Comparison of ENCODE assay signal across 8 cellular contexts in the genomic region with DNA sequence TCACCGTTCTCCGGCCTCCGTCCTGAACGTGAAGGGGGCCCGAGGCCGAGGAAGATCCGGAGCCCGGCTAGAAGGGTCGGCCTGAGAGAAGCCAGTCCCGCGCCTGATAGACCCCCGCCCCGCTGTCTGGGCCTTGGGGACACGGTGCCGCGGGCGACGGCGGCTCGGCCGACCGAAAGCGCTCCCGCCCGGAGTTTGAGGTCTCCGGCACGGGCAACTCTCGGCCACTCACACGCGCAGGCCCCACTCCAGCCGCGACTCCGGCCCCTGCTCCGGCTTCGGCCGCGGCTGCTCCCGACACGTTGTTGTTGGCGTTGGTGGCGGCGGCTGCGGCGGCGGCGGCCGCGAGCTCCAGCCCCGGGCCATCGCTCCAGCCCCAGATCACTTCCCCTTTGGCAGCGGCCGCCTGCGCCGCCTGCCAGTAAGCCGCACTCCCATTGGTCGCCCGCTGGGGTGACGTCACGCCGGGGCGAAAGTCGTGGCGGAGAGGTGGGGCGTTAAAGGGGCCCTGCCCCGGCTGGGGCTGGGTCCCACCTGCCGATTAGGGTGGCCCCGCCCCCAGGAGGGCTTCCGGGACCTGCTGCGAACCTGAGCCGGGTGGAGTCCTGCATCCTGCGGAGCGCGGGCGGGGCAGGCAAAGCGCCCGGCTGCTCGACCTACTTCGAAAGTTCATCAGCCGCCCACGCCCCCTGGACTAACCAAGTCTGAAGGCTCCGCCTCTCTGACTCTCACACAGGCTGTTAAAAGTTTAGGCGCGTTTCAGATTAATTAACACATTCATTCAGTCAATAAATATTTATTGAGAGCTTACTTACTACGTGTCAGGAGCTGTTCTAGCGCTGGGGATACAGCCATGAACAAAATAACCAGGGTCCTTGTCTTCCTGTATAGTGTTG. TPM values are rescaled to one million over a fixed set of nuclear protein-coding genes. Genes with fewer than 3 reads are reported as not detected.
DNase-seq lines count a peak whose midpoint lies in the region; TF ChIP-seq lines count a peak whose summit lies in the region.

A gene with protein sequence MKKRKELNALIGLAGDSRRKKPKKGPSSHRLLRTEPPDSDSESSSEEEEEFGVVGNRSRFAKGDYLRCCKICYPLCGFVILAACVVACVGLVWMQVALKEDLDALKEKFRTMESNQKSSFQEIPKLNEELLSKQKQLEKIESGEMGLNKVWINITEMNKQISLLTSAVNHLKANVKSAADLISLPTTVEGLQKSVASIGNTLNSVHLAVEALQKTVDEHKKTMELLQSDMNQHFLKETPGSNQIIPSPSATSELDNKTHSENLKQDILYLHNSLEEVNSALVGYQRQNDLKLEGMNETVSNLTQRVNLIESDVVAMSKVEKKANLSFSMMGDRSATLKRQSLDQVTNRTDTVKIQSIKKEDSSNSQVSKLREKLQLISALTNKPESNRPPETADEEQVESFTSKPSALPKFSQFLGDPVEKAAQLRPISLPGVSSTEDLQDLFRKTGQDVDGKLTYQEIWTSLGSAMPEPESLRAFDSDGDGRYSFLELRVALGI (minus strand): TSS at position 388 of the 896 bp plus-strand sequence. CDS start 1,027 bp downstream, outside the sequence.

- peak within 1 kb of the TSS; percentile 81 for H3K4me2 ChIP-seq in neuronal stem cell (ENCODE audit: insufficient read depth, low read length, poor library complexity, severe bottlenecking)

- peaks cover 2 to 33% of the 10 kb centered on the region in 2 donors for H3K36me3 ChIP-seq in neuronal stem cell (replicated peaks in 1 of 2; ENCODE audit: control insufficient read depth in 2 of 2, insufficient read depth in 2 of 2, low read length in 2 of 2)

- H3K4ac ChIP-seq in neuronal stem cell (ENCODE audit: low read length), result no peak within 1 kb of the TSS

- peaks cover 0 to 13% (median 0%) of the 10 kb centered on the region in 3 experiments for H3K27me3 ChIP-seq in neuronal stem cell (ENCODE audit: control insufficient read depth in 3 of 3, insufficient read depth in 3 of 3, low read depth in 1 of 3, low read length in 3 of 3)

- no CpG with 5 or more reads among the region's 85 CpGs for WGBS in neuronal stem cell (ENCODE audit: extremely low coverage in 2 of 2, insufficient read length in 2 of 2, insufficient replicate concordance in 1 of 2), 2 donors

- H3K4me3 Mint-ChIP-seq in activated naive CD4-positive, alpha-beta T cell treated with anti-CD3 and anti-CD28 coated beads for 36 hours, result peak within 1 kb of the TSS; percentile 92

- no peaks in the 10 kb centered on the region for H3K9me3 Mint-ChIP-seq in activated naive CD4-positive, alpha-beta T cell treated with anti-CD3 and anti-CD28 coated beads for 36 hours

- in situ Hi-C loops in SK-MEL-5 (cut with HindIII; ENCODE audit: low pct_unique_long_range_greater_than_20kb, low sequenced_read_pairs), result no loop called here

- peak within 1 kb of the TSS; percentile 94 for H3K14ac ChIP-seq in neuronal stem cell (ENCODE audit: low read length)

- H2AK5ac ChIP-seq in neuronal stem cell (ENCODE audit: low read depth, low read length), result peak within 1 kb of the TSS; percentile 83

- peaks cover 16% of the 10 kb centered on the region for H3K36me3 Mint-ChIP-seq in activated naive CD4-positive, alpha-beta T cell treated with anti-CD3 and anti-CD28 coated beads for 36 hours (ENCODE audit: low read depth)

- peaks cover 37% of the 10 kb centered on the region for H3K4me1 Mint-ChIP-seq in activated naive CD4-positive, alpha-beta T cell treated with anti-CD3 and anti-CD28 coated beads for 36 hours (ENCODE audit: low read depth)

- intact Hi-C loops in activated naive CD4-positive, alpha-beta T cell treated with anti-CD3 and anti-CD28 coated beads for 36 hours (cut with micrococcal nuclease), result loop anchor here (1.0 to 2.0 kb wide), 6 partner anchors 42 to 379 kb away; a partner anchor contains a TSS

- H2BK12ac ChIP-seq in neuronal stem cell (ENCODE audit: low read length), result no peak within 1 kb of the TSS

- H3K23ac ChIP-seq in neuronal stem cell (ENCODE audit: low read depth, low read length, poor library complexity), result peak within 1 kb of the TSS; percentile 69

- CTCF ChIA-PET in HEK293T (lab: Yijun Ruan, JAX), result no interaction called here
- CTCF ChIA-PET in activated naive CD4-positive, alpha-beta T cell treated with anti-CD3 and anti-CD28 coated beads for 36 hours (lab: Charles Lee), result interaction anchor here (1.5 kb wide), 1 partner anchor 9 kb away, joined by 3 read pairs; no protein-coding TSS in a partner anchor

- peak within 1 kb of the TSS; percentile 84 for H3K27ac Mint-ChIP-seq in activated naive CD4-positive, alpha-beta T cell treated with anti-CD3 and anti-CD28 coated beads for 36 hours

- H3K4me1 ChIP-seq in neuronal stem cell (ENCODE audit: control insufficient read depth in 2 of 2, insufficient read depth in 1 of 2, low read depth in 1 of 2, low read length in 2 of 2), result peaks cover 10 to 17% of the 10 kb centered on the region in 2 donors

- POLR2A ChIA-PET in HEK293T (lab: Yijun Ruan, JAX), result interaction anchor here (1.1 to 1.9 kb wide), 3 partner anchors 51 to 104 kb away, joined by 3 to 5 read pairs (median 4); a partner anchor contains a TSS

- H4K8ac ChIP-seq in neuronal stem cell (ENCODE audit: low read depth, low read length), result no peak within 1 kb of the TSS

- no peaks in the 10 kb centered on the region for H3K9me3 ChIP-seq in neuronal stem cell (replicated peaks in 1 of 2; ENCODE audit: control insufficient read depth in 2 of 2, insufficient read depth in 1 of 2, low read depth in 1 of 2, low read length in 2 of 2)

- DNase-seq in GF-D8 (lab: John Stamatoyannopoulos, UW), result peak; percentile 83
- DNase-seq in HEK293T (ENCODE audit: extremely low spot score), result peak; percentile 98
- DNase-seq in MV-4-11 (lab: John Stamatoyannopoulos, UW), result peak; percentile 91
- DNase-seq in SK-MEL-5 (ENCODE audit: low read depth, low spot score), result peak; percentile 90
- peak; percentile 99 for DNase-seq in activated naive CD4-positive, alpha-beta T cell treated with anti-CD3 and anti-CD28 coated beads for 36 hours
- peak; percentile 81 for DNase-seq in foreskin melanocyte
- peak; percentile 92 for DNase-seq in neuronal stem cell (ENCODE audit: low spot score)

- H3K18ac ChIP-seq in neuronal stem cell (ENCODE audit: low read length), result peak within 1 kb of the TSS; percentile 77

- peak within 1 kb of the TSS; percentile 72 for H2BK5ac ChIP-seq in neuronal stem cell (ENCODE audit: low read length)

- no peak within 1 kb of the TSS for H2BK120ac ChIP-seq in neuronal stem cell (ENCODE audit: low read depth, low read length)

- peaks cover 2% of the 10 kb centered on the region for H3K79me1 ChIP-seq in neuronal stem cell (ENCODE audit: low read depth, low read length)

- H2BK15ac ChIP-seq in neuronal stem cell (ENCODE audit: low read length), result no peak within 1 kb of the TSS

- peak within 1 kb of the TSS; percentile 91 for H3K9ac ChIP-seq in neuronal stem cell (ENCODE audit: low read depth, low read length, poor library complexity)

- peak within 1 kb of the TSS; percentile 90 to 97 for H3K4me3 ChIP-seq in neuronal stem cell (ENCODE audit: low read length in 2 of 2)

- H3K27me3 Mint-ChIP-seq in activated naive CD4-positive, alpha-beta T cell treated with anti-CD3 and anti-CD28 coated beads for 36 hours (ENCODE audit: low read depth), result no peaks in the 10 kb centered on the region

- no peak within 1 kb of the TSS for H3K27ac ChIP-seq in neuronal stem cell (replicated peaks; ENCODE audit: low read length)

- no peak for TF ChIP-seq CTCF in subcutaneous adipose tissue (IDR thresholded peaks at IDR 0.05; ENCODE audit: low read depth)

- H4K91ac ChIP-seq in neuronal stem cell (ENCODE audit: low read depth, low read length, poor library complexity), result no peak within 1 kb of the TSS

- peak within 1 kb of the TSS; percentile 95 for H2AFZ ChIP-seq in neuronal stem cell (ENCODE audit: low read length)

TF ChIP-seq in HEK293T, 16 proteins besides CTCF, POLR2A, EP300 and RAD21:
- TF ChIP-seq FOXM1 (IDR thresholded peaks at IDR 0.05; ENCODE audit: borderline replicate concordance), result peak; percentile 92
- peak; percentile 58; the same call in 1 of the 2 replicates for TF ChIP-seq L3MBTL2 (conservative IDR thresholded peaks at IDR 0.05)
- no peak for TF ChIP-seq BHLHE40 (IDR thresholded peaks at IDR 0.05; ENCODE audit: borderline replicate concordance)
- peak; percentile 42 for TF ChIP-seq ELF4 (IDR thresholded peaks at IDR 0.05)
TF ChIP-seq in HEK293T: peak in this region for 3.

RNA-seq across cellular contexts. Expression of the gene that starts here (rescaled TPM):
- total RNA-seq in SK-MEL-5 (2014; rRNA removed; shearing (Covaris generic)), result 60.9 and 68.1 TPM in 2 replicates
- 53.0 and 66.8 TPM in 2 replicates for polyA plus RNA-seq in SK-MEL-5 (2015; cell fraction: cytosol; rRNA removed)
- 38.5 and 40.3 TPM in 2 replicates for polyA plus RNA-seq in SK-MEL-5 (2015; cell fraction: nucleus; rRNA removed)
- 10 to 100 TPM; 35.8 to 38.3 TPM for total RNA-seq in activated naive CD4-positive, alpha-beta T cell treated with anti-CD3 and anti-CD28 coated beads for 36 hours
- polyA plus RNA-seq in neuronal stem cell (2013, experiment 1 of 2), result 22.0 TPM
- polyA plus RNA-seq in neuronal stem cell (2013, experiment 2 of 2), result 21.4 TPM
- total RNA-seq in subcutaneous adipose tissue, result 100 to 1,000 TPM in 2 of 4 donors, 10 to 100 TPM in 2; 91.4 to 137 (median 102) TPM
